ENCODE assay signal across 8 cellular contexts in the genomic region with DNA sequence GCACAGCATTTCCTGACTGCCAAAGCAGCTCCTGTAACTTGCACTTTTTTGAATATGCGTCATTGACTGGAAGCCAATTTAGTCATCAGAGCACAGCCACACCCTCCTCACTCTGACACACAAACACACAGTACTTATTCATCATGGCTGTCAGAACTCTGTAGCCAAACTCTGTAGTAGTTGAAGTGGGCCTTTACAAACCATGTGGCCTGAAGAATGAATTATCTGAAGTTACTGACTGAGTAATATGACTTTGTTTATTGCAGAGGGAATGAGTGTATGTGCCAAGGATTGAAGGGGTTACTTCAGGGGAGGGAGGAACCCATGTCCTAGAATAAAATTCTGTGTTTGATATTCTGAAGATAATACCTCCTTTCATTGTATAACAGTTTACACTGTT.
A peak's percentile ranks its signal among the peaks of the same experiment; 100 is the strongest.
DNase-seq lines count a peak whose midpoint lies in the region; ATAC-seq and TF ChIP-seq lines count a peak whose summit lies in the region.

No MANE protein-coding gene starts in this region.

- no peak overlapping the region for H3K4me3 ChIP-seq in AG09309 (ENCODE audit: control insufficient read depth, low read depth, low read length)
- no peak overlapping the region for H3K4me3 ChIP-seq in GM23338

- H3K9me2 ChIP-seq in GM23338 (ENCODE audit: insufficient read depth) = no peaks in the 10 kb centered on the region

- peaks cover 25% of the 10 kb centered on the region for H3K4me1 Mint-ChIP-seq in GM23338

- peaks cover 27% of the 10 kb centered on the region for H3K4me1 ChIP-seq in GM23338 (ENCODE audit: insufficient read depth)

- H3K4me2 ChIP-seq in GM23338 = no peak overlapping the region

- DNase-seq in AG09309 (ENCODE audit: low read depth) (peak; percentile 83), HPDE6-E6E7 (ENCODE audit: extremely low spot score) (peak; percentile 80), T1000 (lab: John Stamatoyannopoulos, UW) (peak; percentile 33), globus pallidus (ENCODE audit: low spot score) (peak; percentile 31), smooth muscle cell of the brain vasculature (ENCODE audit: low read depth, low spot score) (peak; percentile 58), GM23338 (ENCODE audit: low spot score) (no peak)

- H3K36me3 ChIP-seq in GM23338 (ENCODE audit: insufficient read depth) = no peaks in the 10 kb centered on the region

- TF ChIP-seq CTCF in AG09309 (IDR thresholded peaks at IDR 0.05; ENCODE audit: control insufficient read depth, insufficient read depth, low read depth, low read length, missing control alignments) (no peak), GM23338 (conservative IDR thresholded peaks at IDR 0.05; ENCODE audit: low read depth in 2 of 2) (no peak)

- no peak overlapping the region for H2AFZ ChIP-seq in GM23338

- H3K27ac ChIP-seq in GM23338 (ENCODE audit: low read depth) = no peak overlapping the region

- H3K27ac Mint-ChIP-seq in GM23338 = no peak overlapping the region

- no peaks in the 10 kb centered on the region for H4K20me1 ChIP-seq in GM23338 (replicated peaks; ENCODE audit: insufficient read depth)

- no peaks in the 10 kb centered on the region for H3K79me2 ChIP-seq in GM23338 (replicated peaks; ENCODE audit: insufficient read depth)

- ATAC-seq in GM21367 (IDR thresholded peaks at IDR 0.05; ENCODE audit: unreplicated experiment) (no peak), GM21717 (IDR thresholded peaks at IDR 0.05; ENCODE audit: unreplicated experiment) (no peak), GM23338 (no peak)

- H3F3A ChIP-seq in GM23338 (replicated peaks; ENCODE audit: low read depth) = no peaks in the 10 kb centered on the region

- H3K4me3 Mint-ChIP-seq in GM23338 = no peak overlapping the region

- no peaks in the 10 kb centered on the region for H3K9me3 Mint-ChIP-seq in GM23338

- H3K36me3 Mint-ChIP-seq in GM23338 (ENCODE audit: low read depth) = peaks cover 2% of the 10 kb centered on the region; the same call in 1 of the 3 replicates

- H3K27me3 Mint-ChIP-seq in GM23338 (ENCODE audit: insufficient read depth, low read depth, poor library complexity) = no peaks in the 10 kb centered on the region

- H3K27me3 ChIP-seq in GM23338 (ENCODE audit: insufficient read depth) = no peaks in the 10 kb centered on the region

TF ChIP-seq in GM23338, 12 proteins besides CTCF, POLR2A, EP300 and RAD21:
- TF ChIP-seq, protein P1, sequence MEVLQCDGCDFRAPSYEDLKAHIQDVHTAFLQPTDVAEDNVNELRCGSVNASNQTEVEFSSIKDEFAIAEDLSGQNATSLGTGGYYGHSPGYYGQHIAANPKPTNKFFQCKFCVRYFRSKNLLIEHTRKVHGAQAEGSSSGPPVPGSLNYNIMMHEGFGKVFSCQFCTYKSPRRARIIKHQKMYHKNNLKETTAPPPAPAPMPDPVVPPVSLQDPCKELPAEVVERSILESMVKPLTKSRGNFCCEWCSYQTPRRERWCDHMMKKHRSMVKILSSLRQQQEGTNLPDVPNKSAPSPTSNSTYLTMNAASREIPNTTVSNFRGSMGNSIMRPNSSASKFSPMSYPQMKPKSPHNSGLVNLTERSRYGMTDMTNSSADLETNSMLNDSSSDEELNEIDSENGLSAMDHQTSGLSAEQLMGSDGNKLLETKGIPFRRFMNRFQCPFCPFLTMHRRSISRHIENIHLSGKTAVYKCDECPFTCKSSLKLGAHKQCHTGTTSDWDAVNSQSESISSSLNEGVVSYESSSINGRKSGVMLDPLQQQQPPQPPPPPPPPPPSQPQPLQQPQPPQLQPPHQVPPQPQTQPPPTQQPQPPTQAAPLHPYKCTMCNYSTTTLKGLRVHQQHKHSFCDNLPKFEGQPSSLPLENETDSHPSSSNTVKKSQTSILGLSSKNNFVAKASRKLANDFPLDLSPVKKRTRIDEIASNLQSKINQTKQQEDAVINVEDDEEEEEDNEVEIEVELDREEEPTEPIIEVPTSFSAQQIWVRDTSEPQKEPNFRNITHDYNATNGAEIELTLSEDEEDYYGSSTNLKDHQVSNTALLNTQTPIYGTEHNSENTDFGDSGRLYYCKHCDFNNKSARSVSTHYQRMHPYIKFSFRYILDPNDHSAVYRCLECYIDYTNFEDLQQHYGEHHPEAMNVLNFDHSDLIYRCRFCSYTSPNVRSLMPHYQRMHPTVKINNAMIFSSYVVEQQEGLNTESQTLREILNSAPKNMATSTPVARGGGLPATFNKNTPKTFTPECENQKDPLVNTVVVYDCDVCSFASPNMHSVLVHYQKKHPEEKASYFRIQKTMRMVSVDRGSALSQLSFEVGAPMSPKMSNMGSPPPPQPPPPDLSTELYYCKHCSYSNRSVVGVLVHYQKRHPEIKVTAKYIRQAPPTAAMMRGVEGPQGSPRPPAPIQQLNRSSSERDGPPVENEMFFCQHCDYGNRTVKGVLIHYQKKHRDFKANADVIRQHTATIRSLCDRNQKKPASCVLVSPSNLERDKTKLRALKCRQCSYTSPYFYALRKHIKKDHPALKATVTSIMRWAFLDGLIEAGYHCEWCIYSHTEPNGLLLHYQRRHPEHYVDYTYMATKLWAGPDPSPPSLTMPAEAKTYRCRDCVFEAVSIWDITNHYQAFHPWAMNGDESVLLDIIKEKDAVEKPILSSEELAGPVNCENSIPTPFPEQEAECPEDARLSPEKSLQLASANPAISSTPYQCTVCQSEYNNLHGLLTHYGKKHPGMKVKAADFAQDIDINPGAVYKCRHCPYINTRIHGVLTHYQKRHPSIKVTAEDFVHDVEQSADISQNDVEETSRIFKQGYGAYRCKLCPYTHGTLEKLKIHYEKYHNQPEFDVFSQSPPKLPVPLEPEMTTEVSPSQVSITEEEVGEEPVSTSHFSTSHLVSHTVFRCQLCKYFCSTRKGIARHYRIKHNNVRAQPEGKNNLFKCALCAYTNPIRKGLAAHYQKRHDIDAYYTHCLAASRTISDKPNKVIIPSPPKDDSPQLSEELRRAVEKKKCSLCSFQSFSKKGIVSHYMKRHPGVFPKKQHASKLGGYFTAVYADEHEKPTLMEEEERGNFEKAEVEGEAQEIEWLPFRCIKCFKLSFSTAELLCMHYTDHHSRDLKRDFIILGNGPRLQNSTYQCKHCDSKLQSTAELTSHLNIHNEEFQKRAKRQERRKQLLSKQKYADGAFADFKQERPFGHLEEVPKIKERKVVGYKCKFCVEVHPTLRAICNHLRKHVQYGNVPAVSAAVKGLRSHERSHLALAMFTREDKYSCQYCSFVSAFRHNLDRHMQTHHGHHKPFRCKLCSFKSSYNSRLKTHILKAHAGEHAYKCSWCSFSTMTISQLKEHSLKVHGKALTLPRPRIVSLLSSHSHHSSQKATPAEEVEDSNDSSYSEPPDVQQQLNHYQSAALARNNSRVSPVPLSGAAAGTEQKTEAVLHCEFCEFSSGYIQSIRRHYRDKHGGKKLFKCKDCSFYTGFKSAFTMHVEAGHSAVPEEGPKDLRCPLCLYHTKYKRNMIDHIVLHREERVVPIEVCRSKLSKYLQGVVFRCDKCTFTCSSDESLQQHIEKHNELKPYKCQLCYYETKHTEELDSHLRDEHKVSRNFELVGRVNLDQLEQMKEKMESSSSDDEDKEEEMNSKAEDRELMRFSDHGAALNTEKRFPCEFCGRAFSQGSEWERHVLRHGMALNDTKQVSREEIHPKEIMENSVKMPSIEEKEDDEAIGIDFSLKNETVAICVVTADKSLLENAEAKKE (CRISPR knock-in tag; IDR thresholded peaks at IDR 0.05) = no peak
- TF ChIP-seq REST (IDR thresholded peaks at IDR 0.05; ENCODE audit: unreplicated experiment) (no peak), STAT1 (IDR thresholded peaks at IDR 0.05; ENCODE audit: unreplicated experiment) (no peak), EZH2 (IDR thresholded peaks at IDR 0.05; ENCODE audit: low read depth, unreplicated experiment) (no peak), ETS1 (IDR thresholded peaks at IDR 0.05) (no peak), NANOG (IDR thresholded peaks at IDR 0.05; ENCODE audit: borderline replicate concordance) (no peak), POLR2AphosphoS5 (IDR thresholded peaks at IDR 0.05; ENCODE audit: low read depth) (no peak), ZNF331 (CRISPR knock-in tag; IDR thresholded peaks at IDR 0.05; ENCODE audit: low read depth) (no peak), CREB1 (CRISPR knock-in tag; IDR thresholded peaks at IDR 0.05; ENCODE audit: low read depth) (no peak), ZNF114 (CRISPR knock-in tag; IDR thresholded peaks at IDR 0.05) (no peak), JUNB (IDR thresholded peaks at IDR 0.05; ENCODE audit: unreplicated experiment) (no peak), EZH2phosphoT487 (IDR thresholded peaks at IDR 0.05; ENCODE audit: unreplicated experiment) (no peak)
